ENCODE assay signal across 1 cellular context in genomic region chr20:32858873-32859372, GRCh38.
TF ChIP-seq lines count a peak whose summit lies in the region.

EFCAB8 (plus strand) TSS chr20:32858923; CDS start chr20:32863793, 4,870 bp downstream.

TF ChIP-seq in H1, 55 proteins besides CTCF, POLR2A, EP300 and RAD21:
- TF ChIP-seq ZNF274 (IDR thresholded peaks at IDR 0.05; ENCODE audit: borderline replicate concordance, extremely low read depth, low read length) = no peak
- no peak for TF ChIP-seq GTF2F1 (IDR thresholded peaks at IDR 0.05; ENCODE audit: borderline replicate concordance, low read depth, low read length)
- no peak for TF ChIP-seq GABPA (IDR thresholded peaks at IDR 0.05; ENCODE audit: borderline replicate concordance, insufficient read depth, low read length)
- TF ChIP-seq ASH2L (IDR thresholded peaks at IDR 0.05; ENCODE audit: low read length) = no peak
- TF ChIP-seq CTBP2 (IDR thresholded peaks at IDR 0.05; ENCODE audit: borderline replicate concordance, insufficient read depth, insufficient read length, low read length) = no peak
- TF ChIP-seq E2F6 (IDR thresholded peaks at IDR 0.05) = no peak
- no peak for TF ChIP-seq POU5F1 (IDR thresholded peaks at IDR 0.05; ENCODE audit: low read depth, low read length)
- no peak for TF ChIP-seq CREB1 (IDR thresholded peaks at IDR 0.05)
